1 cellular context compared by ENCODE assay signal in the genomic region with DNA sequence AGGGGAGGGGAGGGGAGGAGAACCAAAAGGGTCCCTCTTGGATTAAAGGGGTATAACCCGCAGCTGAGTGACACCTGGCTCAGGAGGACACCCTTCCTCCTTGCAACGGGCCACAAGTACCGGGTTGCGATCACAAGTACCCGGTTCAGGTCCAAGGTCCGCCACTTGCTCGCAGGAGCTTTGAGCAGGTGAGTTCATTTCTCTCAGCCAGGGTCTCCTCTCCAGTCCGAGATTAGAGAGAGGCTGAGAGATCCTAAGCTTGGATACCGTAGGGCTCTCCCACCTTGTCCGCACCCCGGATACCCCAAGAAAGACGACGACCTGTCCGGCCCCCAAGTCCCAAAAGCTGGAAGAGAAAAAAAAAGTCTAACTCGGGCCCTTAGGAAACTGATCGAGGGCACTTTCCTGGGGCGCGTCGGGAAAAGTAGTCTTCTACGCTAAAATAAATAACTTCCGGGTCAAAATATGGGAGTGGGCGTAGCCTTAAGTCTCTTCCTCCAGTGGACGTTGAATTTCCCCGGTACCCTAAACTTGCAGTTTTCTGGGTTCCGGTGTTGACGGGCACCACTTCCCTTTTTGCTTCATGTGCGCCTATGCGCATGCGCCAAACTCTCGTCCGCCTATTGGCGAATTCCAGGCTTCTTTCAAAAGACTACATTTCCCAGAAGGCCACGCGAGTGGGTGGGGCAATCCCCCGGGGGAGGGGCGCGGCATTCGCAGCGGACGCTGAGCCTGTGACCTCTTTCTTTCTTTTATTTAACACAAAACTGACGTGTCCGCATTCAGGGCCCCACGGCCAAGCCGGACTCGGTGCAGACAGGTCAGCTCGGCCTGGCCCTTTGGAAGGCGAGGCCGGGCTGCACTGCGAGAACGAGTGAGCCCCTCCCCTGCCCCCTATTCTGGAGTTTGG.
A peak's percentile ranks its signal among the peaks of the same experiment; 100 is the strongest.
TF ChIP-seq lines count a peak whose summit lies in the region.

No MANE protein-coding gene starts in this region.

TF ChIP-seq in GM23338, 12 proteins besides CTCF, POLR2A, EP300 and RAD21:
- TF ChIP-seq CREB1 (CRISPR knock-in tag; IDR thresholded peaks at IDR 0.05; ENCODE audit: low read depth) = peak; percentile 82
- TF ChIP-seq JUNB (IDR thresholded peaks at IDR 0.05; ENCODE audit: unreplicated experiment) = no peak
- TF ChIP-seq POLR2AphosphoS5 (IDR thresholded peaks at IDR 0.05; ENCODE audit: low read depth) = peak; percentile 35; the same call in 1 of the 2 replicates
- TF ChIP-seq, protein P1, sequence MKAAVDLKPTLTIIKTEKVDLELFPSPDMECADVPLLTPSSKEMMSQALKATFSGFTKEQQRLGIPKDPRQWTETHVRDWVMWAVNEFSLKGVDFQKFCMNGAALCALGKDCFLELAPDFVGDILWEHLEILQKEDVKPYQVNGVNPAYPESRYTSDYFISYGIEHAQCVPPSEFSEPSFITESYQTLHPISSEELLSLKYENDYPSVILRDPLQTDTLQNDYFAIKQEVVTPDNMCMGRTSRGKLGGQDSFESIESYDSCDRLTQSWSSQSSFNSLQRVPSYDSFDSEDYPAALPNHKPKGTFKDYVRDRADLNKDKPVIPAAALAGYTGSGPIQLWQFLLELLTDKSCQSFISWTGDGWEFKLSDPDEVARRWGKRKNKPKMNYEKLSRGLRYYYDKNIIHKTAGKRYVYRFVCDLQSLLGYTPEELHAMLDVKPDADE (IDR thresholded peaks at IDR 0.05) = peak; percentile 98
- TF ChIP-seq STAT1 (IDR thresholded peaks at IDR 0.05; ENCODE audit: unreplicated experiment) = no peak
